Comparison of ENCODE assay signal across 26 cellular contexts in genomic region chr2:46042711-46043110, GRCh38.
"Had no signal": no experiment of that assay in that cellular context is flagged by ENCODE, and none has a peak within 500 bp of the region (broad histone marks: within the 10 kb centered on the region; RNA-seq: fewer than 3 reads in every experiment).

No MANE protein-coding gene starts in this region.

- H3K4me3 ChIP-seq: adrenal gland, ascending aorta, colonic mucosa, dorsolateral prefrontal cortex, mucosa of descending colon, tibial artery had no signal

- ATAC-seq: activated CD4-positive, alpha-beta T cell treated with anti-CD3 and anti-CD28 coated beads for 36 hours; effector memory CD8-positive, alpha-beta T cell; esophagus mucosa; left ventricle myocardium superior had no signal

- H3K9me3 Mint-ChIP-seq: activated B cell treated with CpG ODN at 0.5 μM for 24 hours; activated T-cell treated with anti-CD3 and anti-CD28 coated beads, Interleukin-2, amount 50 U/mL, for 24 hours; activated T-helper 2 cell treated with anti-CD3 and anti-CD28 coated beads, Interferon-gamma antibody, Interleukin-2, Interleukin-4, amounts not matched to agents 10 μg/mL and 5 μg/mL and 100 μg/mL, durations not matched to agents 14 hours and 24 hours and 36 hours; effector memory CD8-positive, alpha-beta T cell; neural crest cell; stimulated activated naive CD8-positive, alpha-beta T cell treated with anti-CD3 and anti-CD28 coated beads, Interleukin-15, Interleukin-2, amounts not matched to agents 100 ng/mL and 50 ng/mL, for 24 hours; T-helper 1 cell treated with Interleukin-12 subunit alpha and Interleukin-12 subunit beta and Interleukin-4 antibody, amounts not matched to agents 30 μg/mL and 1 μg/mL, for 36 hours had no signal

- DNase-seq: activated B cell treated with CpG ODN at 0.5 μM for 24 hours; activated CD4-positive, alpha-beta T cell treated with anti-CD3 and anti-CD28 coated beads for 36 hours; activated CD4-positive, alpha-beta T cell treated with anti-CD3 and anti-CD28 coated beads, Interleukin-2, amount 50 U/mL, for 4 hours; activated CD8-positive, alpha-beta memory T cell treated with anti-CD3 and anti-CD28 coated beads for 24 hours; activated CD8-positive, alpha-beta memory T cell treated with anti-CD3 and anti-CD28 coated beads, Interleukin-2, amount 50 U/mL, for 4 hours; activated naive CD4-positive, alpha-beta T cell; activated T-cell treated with anti-CD3 and anti-CD28 coated beads, Interleukin-2, amount 50 U/mL, for 24 hours; adrenal gland; colonic mucosa; dorsolateral prefrontal cortex; effector memory CD8-positive, alpha-beta T cell; glutamatergic neuron; hippocampal formation; left ventricle myocardium superior; mesendoderm; mucosa of descending colon; stimulated activated CD4-positive, alpha-beta T cell treated with anti-CD3 and anti-CD28 coated beads, Interleukin-4, amount 100 ng/mL, for 24 hours; T1000; tibial artery had no signal

- H3K27me3 ChIP-seq: adrenal gland, ascending aorta, colonic mucosa, dorsolateral prefrontal cortex, tibial artery had no signal

- H3K27ac ChIP-seq: adrenal gland, ascending aorta, colonic mucosa, dorsolateral prefrontal cortex, tibial artery had no signal

- H3K36me3 ChIP-seq: adrenal gland, ascending aorta, colonic mucosa, tibial artery had no signal

- H3K4me1 Mint-ChIP-seq: activated B cell treated with CpG ODN at 0.5 μM for 24 hours, neural crest cell had no signal

- H3K27ac Mint-ChIP-seq: activated B cell treated with CpG ODN at 0.5 μM for 24 hours; activated CD4-positive, alpha-beta T cell treated with anti-CD3 and anti-CD28 coated beads for 36 hours; activated naive CD8-positive, alpha-beta T cell; activated T-helper 2 cell treated with anti-CD3 and anti-CD28 coated beads, Interferon-gamma antibody, Interleukin-2, Interleukin-4, amounts not matched to agents 10 μg/mL and 5 μg/mL and 100 μg/mL, durations not matched to agents 14 hours and 24 hours and 36 hours; effector memory CD8-positive, alpha-beta T cell; stimulated activated naive CD8-positive, alpha-beta T cell treated with anti-CD3 and anti-CD28 coated beads, Interleukin-15, Interleukin-2, amounts not matched to agents 100 ng/mL and 50 ng/mL, for 24 hours; T-helper 1 cell treated with Interleukin-12 subunit alpha and Interleukin-12 subunit beta and Interleukin-4 antibody, amounts not matched to agents 30 μg/mL and 1 μg/mL, for 36 hours had no signal

- H3K4me1 ChIP-seq: adrenal gland, ascending aorta had no signal

- H3K27me3 Mint-ChIP-seq: activated B cell treated with CpG ODN at 0.5 μM for 24 hours; activated CD4-positive, alpha-beta T cell treated with anti-CD3 and anti-CD28 coated beads for 36 hours; activated naive CD8-positive, alpha-beta T cell; activated T-cell treated with anti-CD3 and anti-CD28 coated beads, Interleukin-2, amount 50 U/mL, for 24 hours; effector memory CD8-positive, alpha-beta T cell; stimulated activated naive CD8-positive, alpha-beta T cell treated with anti-CD3 and anti-CD28 coated beads, Interleukin-15, Interleukin-2, amounts not matched to agents 100 ng/mL and 50 ng/mL, for 24 hours had no signal

- H3K4me3 Mint-ChIP-seq: activated B cell treated with CpG ODN at 0.5 μM for 24 hours; activated CD4-positive, alpha-beta T cell treated with anti-CD3 and anti-CD28 coated beads for 36 hours; activated naive CD8-positive, alpha-beta T cell; activated T-cell treated with anti-CD3 and anti-CD28 coated beads, Interleukin-2, amount 50 U/mL, for 24 hours; effector memory CD8-positive, alpha-beta T cell; neural crest cell; stimulated activated naive CD8-positive, alpha-beta T cell treated with anti-CD3 and anti-CD28 coated beads, Interleukin-15, Interleukin-2, amounts not matched to agents 100 ng/mL and 50 ng/mL, for 24 hours; T-helper 1 cell treated with Interleukin-12 subunit alpha and Interleukin-12 subunit beta and Interleukin-4 antibody, amounts not matched to agents 30 μg/mL and 1 μg/mL, for 36 hours had no signal

- H3K9me3 ChIP-seq: adrenal gland, ascending aorta, colonic mucosa, mucosa of descending colon, tibial artery had no signal
